In genomic region chr1:19448491-19449439, GRCh38 we compare ENCODE assay signal across 8 cellular contexts. TPM values are rescaled to one million over a fixed set of nuclear protein-coding genes. Genes with fewer than 3 reads are reported as not detected.
A peak's percentile ranks its signal among the peaks of the same experiment; 100 is the strongest.
DNase-seq lines count a peak whose midpoint lies in the region; TF ChIP-seq lines count a peak whose summit lies in the region.

No MANE protein-coding gene starts in this region.

- no peak for TF ChIP-seq POLR2A in vagina (IDR thresholded peaks at IDR 0.05)

- H3K27ac ChIP-seq in effector memory CD4-positive, alpha-beta T cell (ENCODE audit: insufficient read depth, low read length, poor library complexity, severe bottlenecking): peak overlapping the region; percentile 29
- H3K27ac ChIP-seq in vagina: peak overlapping the region; percentile 86

- intact Hi-C loops in vagina (cut with DNase I): no loop called here

- H3K4me3 ChIP-seq in effector memory CD4-positive, alpha-beta T cell (ENCODE audit: insufficient read depth, low read depth, low read length, poor library complexity, severe bottlenecking): no peak overlapping the region
- no peak overlapping the region for H3K4me3 ChIP-seq in vagina

- DNase-seq in EL: peak; percentile 97
- peak; percentile 100 for DNase-seq in RPMI7951 (ENCODE audit: low read depth)
- no peak for DNase-seq in effector memory CD4-positive, alpha-beta T cell
- peak; percentile 25 for DNase-seq in midbrain (lab: John Stamatoyannopoulos, UW)
- no peak for DNase-seq in vagina (ENCODE audit: extremely low spot score in 2 of 2)
- no peak for DNase-seq in retina
- no peak for DNase-seq in NCI-H187 (lab: John Stamatoyannopoulos, UW)
- no peak for DNase-seq in NCI-H1930 (lab: John Stamatoyannopoulos, UW)

- no peaks in the 10 kb centered on the region for H3K9me3 ChIP-seq in effector memory CD4-positive, alpha-beta T cell (ENCODE audit: control insufficient read depth, low read length)
- no peaks in the 10 kb centered on the region for H3K9me3 ChIP-seq in vagina

- no peaks in the 10 kb centered on the region for H3K27me3 ChIP-seq in effector memory CD4-positive, alpha-beta T cell (replicated peaks; ENCODE audit: control insufficient read depth, insufficient read depth, low read length, poor library complexity, severe bottlenecking)
- no peaks in the 10 kb centered on the region for H3K27me3 ChIP-seq in vagina

- peaks cover 21% of the 10 kb centered on the region for H3K36me3 ChIP-seq in effector memory CD4-positive, alpha-beta T cell (ENCODE audit: control insufficient read depth, insufficient read depth, low read length)
- no peaks in the 10 kb centered on the region for H3K36me3 ChIP-seq in vagina

- peaks cover 46% of the 10 kb centered on the region for H3K4me1 ChIP-seq in effector memory CD4-positive, alpha-beta T cell (ENCODE audit: control insufficient read depth, insufficient read depth, low read length, poor library complexity, severe bottlenecking)
- peaks cover 92% of the 10 kb centered on the region for H3K4me1 ChIP-seq in vagina

- TF ChIP-seq CTCF in vagina (IDR thresholded peaks at IDR 0.05): no peak

RNA-seq across cellular contexts. Expression of gene CAPZB, which starts 36.6 kb away (rescaled TPM):
- 324 and 335 TPM in 2 replicates for total RNA-seq in RPMI7951 (2014; rRNA removed; shearing (Covaris generic))
- total RNA-seq in vagina: 152 TPM

Comparison
In these comparisons a context has a peak if more than half of its experiments do, and no peak if none do; other contexts are left out.
1. DNase-seq: peak in EL (single experiment), RPMI7951 (single experiment) and midbrain (single experiment); none in effector memory CD4-positive, alpha-beta T cell (0 of 3), vagina (0 of 2), retina (single experiment), NCI-H187 (0 of 2) and NCI-H1930 (0 of 2).